8 cellular contexts compared by ENCODE assay signal in genomic region chr1:94246692-94247145, GRCh38. TPM values are rescaled to one million over a fixed set of nuclear protein-coding genes. Genes with fewer than 3 reads are reported as not detected.
DNase-seq lines count a peak whose midpoint lies in the region; ATAC-seq and TF ChIP-seq lines count a peak whose summit lies in the region.

No MANE protein-coding gene starts in this region.

- no peak overlapping the region for H3K27ac Mint-ChIP-seq in activated CD8-positive, alpha-beta T cell treated with anti-CD3 and anti-CD28 coated beads, Interleukin-2, amount 10 ng/mL, durations not matched to agents 7 days and 5 days

- POLR2A ChIA-PET in HCT116 (lab: Charles Lee): interaction anchor here (0.6 to 3.8 kb wide), 12 partner anchors 9 to 184 kb away, joined by 3 to 40 read pairs (median 5); partner anchors contain the start of gene ARHGAP29
- POLR2A ChIA-PET in activated CD8-positive, alpha-beta T cell treated with anti-CD3 and anti-CD28 coated beads, Interleukin-2, amount 10 ng/mL, durations not matched to agents 7 days and 5 days (lab: Charles Lee): no interaction called here

- DNase-seq in HCT116 (ENCODE audit: low read depth, low spot score) (no peak), hepatocyte (ENCODE audit: low spot score) (peak; percentile 23), erythroblast (lab: John Stamatoyannopoulos, UW) (no peak), RKO (ENCODE audit: low spot score) (no peak), DMS153 treated with DMSO at 0.1 percent for 48 hours (lab: John Stamatoyannopoulos, UW; ENCODE audit: unreplicated experiment) (no peak), NCI-H1436 treated with DMSO at 0.1 percent for 48 hours (lab: John Stamatoyannopoulos, UW) (no peak)
- no peak for DNase-seq in activated CD8-positive, alpha-beta T cell treated with anti-CD3 and anti-CD28 coated beads, Interleukin-2, amount 10 ng/mL, durations not matched to agents 7 days and 5 days

- H3K36me3 ChIP-seq in HCT116 (ENCODE audit: control insufficient read depth in 1 of 2, insufficient read depth in 2 of 2, low read length in 2 of 2) (0 out of 4 replicates have a peak, but pooled peaks cover 0 to 5% of the 10 kb centered on the region in 2 experiments), hepatocyte (replicated peaks; ENCODE audit: insufficient read depth, low read depth) (no peaks in the 10 kb centered on the region)

- H2AFZ ChIP-seq in HCT116 (ENCODE audit: low read depth, low read length, poor library complexity, severe bottlenecking): no peak overlapping the region
- peak overlapping the region; percentile 74 for H2AFZ ChIP-seq in hepatocyte

- no peak for TF ChIP-seq RAD21 in HCT116 (IDR thresholded peaks at IDR 0.05; ENCODE audit: low read depth)

- H3K4me3 ChIP-seq in HCT116 (replicated peaks in 1 of 2; ENCODE audit: low read depth in 1 of 2, low read length in 2 of 2) (peak overlapping the region; percentile 83), hepatocyte (peak overlapping the region; percentile 75), skin epidermis (peak overlapping the region; percentile 50 to 71 (median 63))

- peaks cover 7% of the 10 kb centered on the region for H3K9me3 Mint-ChIP-seq in activated CD8-positive, alpha-beta T cell treated with anti-CD3 and anti-CD28 coated beads, Interleukin-2, amount 10 ng/mL, durations not matched to agents 7 days and 5 days (ENCODE audit: insufficient read depth)

- H3K36me3 Mint-ChIP-seq in activated CD8-positive, alpha-beta T cell treated with anti-CD3 and anti-CD28 coated beads, Interleukin-2, amount 10 ng/mL, durations not matched to agents 7 days and 5 days (ENCODE audit: low read depth): no peaks in the 10 kb centered on the region

- peak overlapping the region; percentile 42 for H3K4me3 Mint-ChIP-seq in activated CD8-positive, alpha-beta T cell treated with anti-CD3 and anti-CD28 coated beads, Interleukin-2, amount 10 ng/mL, durations not matched to agents 7 days and 5 days

- CTCF ChIA-PET in HCT116 (lab: Charles Lee): interaction anchor here (1.0 kb wide), 1 partner anchor 183 kb away, joined by 3 read pairs; no protein-coding TSS in a partner anchor
- CTCF ChIA-PET in activated CD8-positive, alpha-beta T cell treated with anti-CD3 and anti-CD28 coated beads, Interleukin-2, amount 10 ng/mL, durations not matched to agents 7 days and 5 days (lab: Charles Lee): no interaction called here

- no TSS peak for BruUV-seq in HCT116 (replicated peaks; lab: Mats Ljungman, UMichigan)

- WGBS in hepatocyte (ENCODE audit: low lambda C conversion rate, missing lambda C conversion rate): 2% methylated on average over 12 of the region's 12 CpGs

- RAD21 ChIA-PET in HCT116 (lab: Charles Lee; ENCODE audit: low non-redundant PET in 1 of 2, low total read pairs in 2 of 2, uncharacterized antibody in 2 of 2, unreplicated experiment in 2 of 2): interaction anchor here (1.1 kb wide), 2 partner anchors 83 kb away, joined by 3 read pairs; no protein-coding TSS in a partner anchor

- peaks cover 62% of the 10 kb centered on the region for H3K27me3 Mint-ChIP-seq in activated CD8-positive, alpha-beta T cell treated with anti-CD3 and anti-CD28 coated beads, Interleukin-2, amount 10 ng/mL, durations not matched to agents 7 days and 5 days (ENCODE audit: low read depth)

- ATAC-seq in HCT116: peak; percentile 41
- no peak for ATAC-seq in activated CD8-positive, alpha-beta T cell treated with anti-CD3 and anti-CD28 coated beads, Interleukin-2, amount 10 ng/mL, durations not matched to agents 7 days and 5 days

- no peaks in the 10 kb centered on the region; the same call in 1 of the 2 replicates for H3K9me2 ChIP-seq in HCT116 (ENCODE audit: insufficient read depth)
- H3K9me2 ChIP-seq in hepatocyte (replicated peaks; ENCODE audit: insufficient read depth): no peaks in the 10 kb centered on the region

- H3K9ac ChIP-seq in HCT116 (ENCODE audit: low read length): peak overlapping the region; percentile 80

- H3K4me1 ChIP-seq in HCT116 (ENCODE audit: control insufficient read depth in 1 of 2, insufficient read depth in 2 of 2, low read length in 2 of 2): peaks cover 47 to 83% of the 10 kb centered on the region in 2 experiments
- no peaks in the 10 kb centered on the region for H3K4me1 ChIP-seq in hepatocyte (ENCODE audit: insufficient read depth)

- H3K27ac ChIP-seq in HCT116 (ENCODE audit: low read depth, low read length): peak overlapping the region; percentile 92
- H3K27ac ChIP-seq in hepatocyte: peak overlapping the region; percentile 85
- peak overlapping the region in 17 of 21 experiments; percentile 17 to 90 (median 72) for H3K27ac ChIP-seq in skin epidermis

- H3K4me2 ChIP-seq in HCT116 (ENCODE audit: low read length) (peak overlapping the region; percentile 82), hepatocyte (peak overlapping the region; percentile 97)

- H3K79me2 ChIP-seq in HCT116 (ENCODE audit: insufficient read depth, low read length): peaks cover 58% of the 10 kb centered on the region
- peaks cover 32% of the 10 kb centered on the region for H3K79me2 ChIP-seq in hepatocyte

- TF ChIP-seq POLR2A in HCT116 (IDR thresholded peaks at IDR 0.05; ENCODE audit: borderline replicate concordance, extremely low read depth, insufficient read depth, insufficient read length) (peak; percentile 16), erythroblast (IDR thresholded peaks at IDR 0.05; ENCODE audit: low read length) (no peak)

- H3K4me1 Mint-ChIP-seq in activated CD8-positive, alpha-beta T cell treated with anti-CD3 and anti-CD28 coated beads, Interleukin-2, amount 10 ng/mL, durations not matched to agents 7 days and 5 days (ENCODE audit: low read depth): peaks cover 10% of the 10 kb centered on the region

- H4K20me1 ChIP-seq in HCT116 (ENCODE audit: insufficient read depth): no peaks in the 10 kb centered on the region
- H4K20me1 ChIP-seq in hepatocyte (ENCODE audit: insufficient read depth, poor library complexity, severe bottlenecking): no peaks in the 10 kb centered on the region

- H3K27me3 ChIP-seq in HCT116 (ENCODE audit: insufficient read depth, low read length) (no peaks in the 10 kb centered on the region), hepatocyte (no peaks in the 10 kb centered on the region)

- H3K9me3 ChIP-seq in HCT116 (ENCODE audit: control insufficient read depth in 1 of 2, insufficient read depth in 1 of 2, low read depth in 1 of 2, low read length in 2 of 2): no peaks in the 10 kb centered on the region
- H3K9me3 ChIP-seq in hepatocyte (ENCODE audit: low read depth): no peaks in the 10 kb centered on the region

- TF ChIP-seq CTCF in HCT116 (IDR thresholded peaks at IDR 0.05 in 2 of 3, conservative IDR thresholded peaks at IDR 0.05 in 1 of 3; ENCODE audit: borderline replicate concordance in 1 of 3, insufficient read depth in 1 of 3, low read depth in 2 of 3, low read length in 2 of 3) (no peak), hepatocyte (IDR thresholded peaks at IDR 0.05; ENCODE audit: poor library complexity) (no peak)

- intact Hi-C loops in HCT116 (cut with micrococcal nuclease): loop anchor here (2.0 kb wide), 1 partner anchor 54 kb away; no protein-coding TSS in a partner anchor

TF ChIP-seq in HCT116, 20 proteins besides CTCF, POLR2A, EP300 and RAD21:
- TF ChIP-seq, protein P1, sequence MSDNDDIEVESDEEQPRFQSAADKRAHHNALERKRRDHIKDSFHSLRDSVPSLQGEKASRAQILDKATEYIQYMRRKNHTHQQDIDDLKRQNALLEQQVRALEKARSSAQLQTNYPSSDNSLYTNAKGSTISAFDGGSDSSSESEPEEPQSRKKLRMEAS (IDR thresholded peaks at IDR 0.05): 0 out of 2 replicates have a peak, but pooled peaks have one; percentile 13
- TF ChIP-seq POLR2AphosphoS5 (IDR thresholded peaks at IDR 0.05; ENCODE audit: low read depth, low read length): no peak

RNA-seq across cellular contexts. Expression of gene ARHGAP29, which starts 9.3 kb away (rescaled TPM):
- 128 TPM for total RNA-seq in HCT116 (2021; ENCODE audit: unreplicated experiment)
- 29.0 and 40.6 TPM in 2 replicates for polyA plus RNA-seq in HCT116 (2012)
- total RNA-seq in activated CD8-positive, alpha-beta T cell treated with anti-CD3 and anti-CD28 coated beads, Interleukin-2, amount 10 ng/mL, durations not matched to agents 7 days and 5 days: not detected
- 22.3 and 22.4 TPM in 2 replicates for total RNA-seq in hepatocyte
- polyA plus RNA-seq in hepatocyte: 9.6 and 22.3 TPM in 2 replicates

Comparison
In these comparisons a context has a peak if more than half of its experiments do, and no peak if none do; other contexts are left out.
1. RNA of gene ARHGAP29, which starts 9.3 kb away (total RNA-seq): 128 TPM in HCT116 (single experiment) and 22.3 to 22.4 TPM in hepatocyte; not detected in activated CD8-positive, alpha-beta T cell treated with anti-CD3 and anti-CD28 coated beads, Interleukin-2, amount 10 ng/mL, durations not matched to agents 7 days and 5 days; every median in the first group is over 10 times any median in the second.
2. Peak in every context shown above with its lines, with median percentiles within 50 percentile points of each other: H3K27ac ChIP-seq and H3K4me3 ChIP-seq.